ENCODE assay signal across 11 cellular contexts in the genomic region with DNA sequence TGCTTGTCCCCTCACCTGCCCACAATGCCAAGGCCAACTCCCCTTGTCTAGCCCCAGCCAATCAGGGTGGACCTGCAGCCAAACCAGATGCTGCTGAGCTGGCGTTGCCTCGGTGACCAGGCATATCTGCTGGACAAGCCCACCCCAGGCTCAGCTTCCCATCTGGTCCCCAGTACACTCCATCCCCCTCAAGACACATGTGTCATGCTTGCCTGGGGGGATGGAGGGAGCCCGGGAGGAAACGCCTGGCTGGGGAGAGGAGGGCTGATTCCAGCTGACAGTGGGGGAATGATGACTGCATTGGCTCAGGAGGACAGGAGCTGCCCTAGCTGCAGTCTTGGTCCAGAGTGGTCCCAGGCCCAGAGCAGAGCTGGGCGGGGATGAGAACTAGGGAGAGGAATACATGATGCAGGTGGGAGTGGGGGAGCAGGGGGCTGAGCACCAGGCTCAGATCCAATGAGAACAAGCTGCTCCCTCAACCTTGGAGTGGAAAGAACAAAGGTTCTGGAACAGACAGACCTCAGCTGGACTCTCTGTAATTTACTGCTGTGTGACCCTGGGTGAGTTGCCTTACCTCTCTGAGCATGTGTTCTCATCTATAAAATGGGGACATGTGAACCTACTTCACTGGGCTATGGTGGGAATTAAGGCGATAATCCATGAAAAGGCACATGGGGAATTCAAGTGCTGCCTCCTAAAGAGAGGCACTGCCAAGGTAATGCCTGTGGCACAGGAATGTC. TPM values are rescaled to one million over a fixed set of nuclear protein-coding genes. Genes with fewer than 3 reads are reported as not detected.
DNase-seq lines count a peak whose midpoint lies in the region; ATAC-seq, FAIRE-seq and TF ChIP-seq lines count a peak whose summit lies in the region.
"Had no signal": no experiment of that assay in that cellular context is flagged by ENCODE, and none has a peak within 500 bp of the region (broad histone marks: within the 10 kb centered on the region; RNA-seq: fewer than 3 reads in every experiment).

No MANE protein-coding gene starts in this region.

- peak overlapping the region in 1 of 2 experiments; percentile 4; a peak in 1 of 4 replicates for H3K4me2 ChIP-seq in H1 (ENCODE audit: insufficient read depth in 1 of 2, low read depth in 2 of 2, low read length in 2 of 2)

- no peak overlapping the region for H2BK15ac ChIP-seq in H1 (ENCODE audit: low read length)

- H2AFZ ChIP-seq in H1 (ENCODE audit: low read length): no peak overlapping the region

- no peak for TF ChIP-seq CTCF in H1 (IDR thresholded peaks at IDR 0.05; ENCODE audit: control extremely low read depth in 1 of 3, insufficient read depth in 1 of 3, low read depth in 1 of 3, low read length in 3 of 3)

- H3K27ac ChIP-seq in H1 (ENCODE audit: low read depth, low read length): no peak overlapping the region
- H3K27ac ChIP-seq in muscle layer of duodenum (ENCODE audit: low read length): peak overlapping the region; percentile 11
- H3K27ac ChIP-seq: C4-2B had no signal

- no peaks in the 10 kb centered on the region for H4K20me1 ChIP-seq in H1 (replicated peaks in 1 of 2; ENCODE audit: control insufficient read depth in 1 of 2, insufficient read depth in 2 of 2, low read length in 2 of 2)

- WGBS in H1 (ENCODE audit: extremely low coverage in 1 of 2, insufficient coverage in 1 of 2, insufficient read length in 1 of 2, insufficient replicate concordance in 2 of 2, low coverage in 1 of 2, low lambda C conversion rate in 2 of 2, missing lambda C conversion rate in 1 of 2), 2 experiments: 71% methylated on average over 4 of the region's 6 CpGs; no CpG with 5 or more reads in 1 of the 2 experiments

- ATAC-seq in HG03095 (IDR thresholded peaks at IDR 0.05; ENCODE audit: unreplicated experiment): no peak
- ATAC-seq in stimulated activated effector memory CD8-positive, alpha-beta T cell treated with anti-CD3 and anti-CD28 coated beads, Interleukin-12 subunit alpha, Interleukin-12 subunit beta, amount 100 ng/mL, for 72 hours: no peak

- H4K8ac ChIP-seq in H1 (ENCODE audit: extremely low read depth, insufficient read depth, low read length): no peak overlapping the region

- H3K9me3 ChIP-seq in H1 (ENCODE audit: insufficient read depth in 2 of 2, low read depth in 1 of 2, low read length in 1 of 2) (no peaks in the 10 kb centered on the region; a peak in 1 of 4 replicates), muscle layer of duodenum (ENCODE audit: control insufficient read depth in 1 of 2, low read length in 2 of 2) (no peaks in the 10 kb centered on the region)

- no peak overlapping the region for H4K5ac ChIP-seq in H1 (ENCODE audit: insufficient read length, low read depth, low read length)

- H3K27me3 ChIP-seq in H1 (replicated peaks in 1 of 4; ENCODE audit: control insufficient read depth in 3 of 4, extremely low read depth in 1 of 4, insufficient read depth in 3 of 4, low read length in 3 of 4): no peaks in the 10 kb centered on the region; a peak in 1 of 7 replicates
- no peaks in the 10 kb centered on the region for H3K27me3 ChIP-seq in muscle layer of duodenum (ENCODE audit: low read depth, low read length)

- DNase-seq in AG08395 (ENCODE audit: low spot score): peak; percentile 82
- peak; percentile 78 for DNase-seq in HT1080 (ENCODE audit: low read depth)
- DNase-seq in H1 (ENCODE audit: low read depth in 1 of 2, low spot score in 2 of 2): no peak
- DNase-seq in NCI-H1417 treated with DMSO at 0.1 percent for 48 hours (lab: John Stamatoyannopoulos, UW): no peak
- DNase-seq in KG1 (lab: John Stamatoyannopoulos, UW): no peak
- DNase-seq in stimulated activated effector memory CD8-positive, alpha-beta T cell treated with anti-CD3 and anti-CD28 coated beads, Interleukin-12 subunit alpha, Interleukin-12 subunit beta, amount 100 ng/mL, for 72 hours (ENCODE audit: low spot score in 2 of 2): no peak
- DNase-seq: NCI-H2081 had no signal

- no peak overlapping the region for H3K27ac Mint-ChIP-seq in stimulated activated effector memory CD8-positive, alpha-beta T cell treated with anti-CD3 and anti-CD28 coated beads, Interleukin-12 subunit alpha, Interleukin-12 subunit beta, amount 100 ng/mL, for 72 hours

- peaks cover 7% of the 10 kb centered on the region for H3K79me1 ChIP-seq in H1 (ENCODE audit: low read depth, low read length)

- H3K18ac ChIP-seq in H1 (ENCODE audit: extremely low read depth, low read length): no peak overlapping the region

- POLR2A ChIA-PET in H1 (lab: Charles Lee; ENCODE audit: partially characterized antibody): interaction anchor here (0.6 to 2.0 kb wide), 9 partner anchors 10 to 952 kb away, joined by 3 to 8 read pairs (median 3); no protein-coding TSS in a partner anchor

- no peak for FAIRE-seq in H1 (lab: Jason Lieb, UNC)
- FAIRE-seq: GM18507 had no signal

- H3K23ac ChIP-seq in H1 (ENCODE audit: insufficient read length): no peak overlapping the region

- H3K4me3 ChIP-seq in H1 (ENCODE audit: extremely low read depth in 1 of 4, insufficient read depth in 2 of 4, low read depth in 3 of 4, low read length in 4 of 4) (no peak overlapping the region), muscle layer of duodenum (ENCODE audit: low read depth in 1 of 2, low read length in 2 of 2) (no peak overlapping the region)

- no peak overlapping the region for H3K9ac ChIP-seq in H1 (replicated peaks in 1 of 4; ENCODE audit: extremely low read depth in 1 of 4, low read depth in 3 of 4, low read length in 3 of 4)

- TF ChIP-seq POLR2A in H1 (IDR thresholded peaks at IDR 0.05; ENCODE audit: control extremely low read depth in 1 of 2, low read depth in 2 of 2, low read length in 2 of 2): no peak

- no peak for TF ChIP-seq RAD21 in H1 (IDR thresholded peaks at IDR 0.05 in 1 of 2, conservative IDR thresholded peaks at IDR 0.05 in 1 of 2; ENCODE audit: low read depth in 2 of 2, low read length in 2 of 2)

- H3K4me1 ChIP-seq in H1 (replicated peaks in 1 of 4; ENCODE audit: control insufficient read depth in 3 of 4, insufficient read depth in 4 of 4, low read length in 3 of 4) (peaks cover 10 to 45% (median 22%) of the 10 kb centered on the region in 4 experiments), muscle layer of duodenum (ENCODE audit: control insufficient read depth in 1 of 2, insufficient read depth in 2 of 2, low read length in 2 of 2) (peaks cover 22 to 62% of the 10 kb centered on the region in 2 donors)

- H3K56ac ChIP-seq in H1 (replicated peaks; ENCODE audit: insufficient read length, low read depth, low read length): no peak overlapping the region

- H3K36me3 Mint-ChIP-seq in stimulated activated effector memory CD8-positive, alpha-beta T cell treated with anti-CD3 and anti-CD28 coated beads, Interleukin-12 subunit alpha, Interleukin-12 subunit beta, amount 100 ng/mL, for 72 hours: peaks cover 8% of the 10 kb centered on the region

- H3K14ac ChIP-seq in H1 (ENCODE audit: insufficient read length): no peak overlapping the region

- no peak overlapping the region for H3K4me3 Mint-ChIP-seq in stimulated activated effector memory CD8-positive, alpha-beta T cell treated with anti-CD3 and anti-CD28 coated beads, Interleukin-12 subunit alpha, Interleukin-12 subunit beta, amount 100 ng/mL, for 72 hours

- no peak overlapping the region for H3K4ac ChIP-seq in H1 (replicated peaks; ENCODE audit: insufficient read length, low read depth, low read length)

- peaks cover 48% of the 10 kb centered on the region for H3K4me1 Mint-ChIP-seq in stimulated activated effector memory CD8-positive, alpha-beta T cell treated with anti-CD3 and anti-CD28 coated beads, Interleukin-12 subunit alpha, Interleukin-12 subunit beta, amount 100 ng/mL, for 72 hours

- H3K36me3 ChIP-seq in H1 (ENCODE audit: control insufficient read depth in 2 of 4, insufficient read depth in 4 of 4, low read length in 3 of 4) (no peaks in the 10 kb centered on the region), muscle layer of duodenum (ENCODE audit: control insufficient read depth in 1 of 2, insufficient read depth in 2 of 2, low read length in 2 of 2) (no peaks in the 10 kb centered on the region)

- H2BK5ac ChIP-seq in H1 (ENCODE audit: low read depth, low read length): peak overlapping the region; percentile 12; the same call in 1 of the 2 replicates

- H2BK120ac ChIP-seq in H1 (replicated peaks; ENCODE audit: low read depth, low read length): no peak overlapping the region

- peak overlapping the region; percentile 69; the same call in 1 of the 2 replicates for H2AK5ac ChIP-seq in H1 (ENCODE audit: low read depth, low read length)

- H2BK20ac ChIP-seq in H1 (ENCODE audit: low read length): no peak overlapping the region

- TF ChIP-seq EP300 in H1 (IDR thresholded peaks at IDR 0.05; ENCODE audit: borderline replicate concordance in 1 of 2, low read depth in 2 of 2, low read length in 2 of 2): no peak

- no peaks in the 10 kb centered on the region for H3K9me3 Mint-ChIP-seq in stimulated activated effector memory CD8-positive, alpha-beta T cell treated with anti-CD3 and anti-CD28 coated beads, Interleukin-12 subunit alpha, Interleukin-12 subunit beta, amount 100 ng/mL, for 72 hours

- peak overlapping the region; percentile 20; the same call in 1 of the 2 replicates for H2BK12ac ChIP-seq in H1 (ENCODE audit: low read depth, low read length)

- no peaks in the 10 kb centered on the region for H3K79me2 ChIP-seq in H1 (ENCODE audit: control insufficient read depth in 1 of 2, insufficient read depth in 2 of 2, low read length in 2 of 2)

- CTCF ChIA-PET in H1 (lab: Charles Lee; ENCODE audit: partially characterized antibody): interaction anchor here (0.6 to 13.2 kb wide), 13 partner anchors 10 to 1850 kb away, joined by 3 to 168 read pairs (median 4); no protein-coding TSS in a partner anchor

- no peaks in the 10 kb centered on the region for H3K23me2 ChIP-seq in H1 (ENCODE audit: low read depth, low read length)

- peak overlapping the region; percentile 7 for H4K91ac ChIP-seq in H1 (replicated peaks; ENCODE audit: insufficient read length, low read length)

TF ChIP-seq in H1, 55 proteins besides CTCF, POLR2A, EP300 and RAD21 (continues in another document):
- TF ChIP-seq, protein P1, sequence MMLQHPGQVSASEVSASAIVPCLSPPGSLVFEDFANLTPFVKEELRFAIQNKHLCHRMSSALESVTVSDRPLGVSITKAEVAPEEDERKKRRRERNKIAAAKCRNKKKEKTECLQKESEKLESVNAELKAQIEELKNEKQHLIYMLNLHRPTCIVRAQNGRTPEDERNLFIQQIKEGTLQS (IDR thresholded peaks at IDR 0.05; ENCODE audit: insufficient read depth, low read depth, low read length): no peak

RNA-seq across cellular contexts. Expression of a gene that starts 23.1 kb away (rescaled TPM):
- total RNA-seq in HT1080 (2014; rRNA removed; shearing (Covaris generic)): 66.6 and 72.6 TPM in 2 replicates
- 103 and 119 TPM in 2 replicates for polyA plus RNA-seq in HT1080 (2015; cell fraction: cytosol; rRNA removed)
- 211 and 256 TPM in 2 replicates for polyA plus RNA-seq in HT1080 (2015; cell fraction: nucleus; rRNA removed)
- total RNA-seq in H1 (2021; fragmentation: NEBNext Ultra II Directional; extraction: Animal tissue kit (Norgen Biotek cat#: 25700)): 36.8 and 37.1 TPM in 2 replicates
- 21.4 and 26.7 TPM in 2 replicates for polyA plus RNA-seq in H1 (2011; rRNA removed)
- polyA plus RNA-seq in H1 (2011; cell fraction: cytosol; rRNA removed): 15.9 TPM
- polyA plus RNA-seq in H1 (2011; cell fraction: nucleus; rRNA removed): 24.2 TPM
- polyA plus RNA-seq in H1 (2012, experiment 1 of 2): 23.4 to 31.1 TPM (median 26.4 TPM) in 4 replicates
- polyA plus RNA-seq in H1 (2012, experiment 2 of 2): 17.3 TPM
- 44.8 TPM for polyA plus RNA-seq in H1 (2013, experiment 1 of 2)
- 44.6 TPM for polyA plus RNA-seq in H1 (2013, experiment 2 of 2)
- polyA minus RNA-seq in H1 (2011; rRNA and poly(A)+ RNA removed): 23.9 and 27.9 TPM in 2 replicates
- polyA minus RNA-seq in H1 (2011; cell fraction: cytosol; rRNA and poly(A)+ RNA removed): 13.4 TPM
- polyA minus RNA-seq in H1 (2011; cell fraction: nucleus; rRNA and poly(A)+ RNA removed): 12.3 TPM

Comparison
In these comparisons a context has a peak if more than half of its experiments do, and no peak if none do; other contexts are left out.
1. DNase-seq: peak in AG08395 (single experiment) and HT1080 (single experiment); none in H1 (0 of 2), NCI-H1417 treated with DMSO at 0.1 percent for 48 hours (single experiment), KG1 (single experiment) and stimulated activated effector memory CD8-positive, alpha-beta T cell treated with anti-CD3 and anti-CD28 coated beads, Interleukin-12 subunit alpha, Interleukin-12 subunit beta, amount 100 ng/mL, for 72 hours (0 of 2).